Comparison of ENCODE assay signal across 15 cellular contexts in genomic region chr3:29385056-29385455, GRCh38.
A peak's percentile ranks its signal among the peaks of the same experiment; 100 is the strongest.
DNase-seq lines count a peak whose midpoint lies in the region; ATAC-seq, FAIRE-seq and TF ChIP-seq lines count a peak whose summit lies in the region.
"Had no signal": no experiment of that assay in that cellular context is flagged by ENCODE, and none has a peak within 500 bp of the region (broad histone marks: within the 10 kb centered on the region; RNA-seq: fewer than 3 reads in every experiment).

No MANE protein-coding gene starts in this region.

- H3K4me1 ChIP-seq in SK-N-SH (ENCODE audit: control insufficient read depth in 1 of 2, insufficient read depth in 2 of 2, low read depth in 1 of 2, low read length in 1 of 2), result peaks cover 10 to 49% of the 10 kb centered on the region in 2 experiments
- peaks cover 4% of the 10 kb centered on the region for H3K4me1 ChIP-seq in rectal smooth muscle tissue (ENCODE audit: control insufficient read depth, insufficient read depth, low read length)
- H3K4me1 ChIP-seq: Peyer's patch had no signal

- no peaks in the 10 kb centered on the region for H3K9me3 Mint-ChIP-seq in glutamatergic neuron (ENCODE audit: unreplicated experiment)
- H3K9me3 Mint-ChIP-seq: activated T-cell treated with anti-CD3 and anti-CD28 coated beads, Interleukin-2, amount 50 U/mL, for 24 hours had no signal

- no peaks in the 10 kb centered on the region for H3K36me3 Mint-ChIP-seq in glutamatergic neuron (ENCODE audit: unreplicated experiment)
- H3K36me3 Mint-ChIP-seq: stimulated activated memory B cell treated with anti-CD40 and anti-IgM and Interleukin-4, amounts not matched to agents 10 μg/mL and 1 μg/mL and 100 μg/mL, for 72 hours had no signal

- H3K36me3 ChIP-seq in SK-N-SH (replicated peaks in 1 of 2; ENCODE audit: control insufficient read depth in 1 of 2, insufficient read depth in 2 of 2, low read length in 1 of 2), result peaks cover 23 to 36% of the 10 kb centered on the region in 2 experiments
- H3K36me3 ChIP-seq in rectal smooth muscle tissue (ENCODE audit: control insufficient read depth, insufficient read depth, low read length), result no peaks in the 10 kb centered on the region
- H3K36me3 ChIP-seq: Peyer's patch had no signal

- in situ Hi-C loops in ACHN (cut with HindIII; ENCODE audit: low pct_ligation_motif_present, low pct_unique_long_range_greater_than_20kb, low sequenced_read_pairs), result no loop called here

- H3K27ac ChIP-seq in SK-N-SH (ENCODE audit: low read depth in 2 of 2, low read length in 1 of 2) (peak overlapping the region; percentile 95 to 98), rectal smooth muscle tissue (ENCODE audit: low read depth, low read length) (peak overlapping the region; percentile 15)
- H3K27ac ChIP-seq: KMS-11, Peyer's patch had no signal

- POLR2A ChIA-PET in SK-N-SH (lab: Yijun Ruan, JAX), result no interaction called here

- TF ChIP-seq EP300 in SK-N-SH (IDR thresholded peaks at IDR 0.05; ENCODE audit: borderline replicate concordance in 1 of 2, low read depth in 1 of 2, low read length in 1 of 2), result no peak; a peak in 1 of 4 replicates

- H3K27ac Mint-ChIP-seq in glutamatergic neuron (ENCODE audit: unreplicated experiment), result peak overlapping the region; percentile 67
- H3K27ac Mint-ChIP-seq: activated T-cell treated with anti-CD3 and anti-CD28 coated beads, Interleukin-2, amount 50 U/mL, for 24 hours; stimulated activated memory B cell treated with anti-CD40 and anti-IgM and Interleukin-4, amounts not matched to agents 10 μg/mL and 1 μg/mL and 100 μg/mL, for 72 hours had no signal

- H3K79me2 ChIP-seq in SK-N-SH (ENCODE audit: insufficient read depth), result peaks cover 80% of the 10 kb centered on the region

- CTCF ChIA-PET in SK-N-SH (lab: Yijun Ruan, JAX), result no interaction called here

- H3K4me2 ChIP-seq in SK-N-SH, result peak overlapping the region; percentile 67
- H3K4me2 ChIP-seq: KMS-11 had no signal

- H3K4me1 Mint-ChIP-seq in glutamatergic neuron (ENCODE audit: low read depth, unreplicated experiment), result peaks cover 16% of the 10 kb centered on the region
- H3K4me1 Mint-ChIP-seq: stimulated activated memory B cell treated with anti-CD40 and anti-IgM and Interleukin-4, amounts not matched to agents 10 μg/mL and 1 μg/mL and 100 μg/mL, for 72 hours had no signal

- H3F3A ChIP-seq in SK-N-SH (replicated peaks; ENCODE audit: insufficient read depth), result peaks cover 40% of the 10 kb centered on the region

- no peaks in the 10 kb centered on the region for H3K9me3 ChIP-seq in SK-N-SH
- H3K9me3 ChIP-seq: Peyer's patch had no signal

- TF ChIP-seq RAD21 in SK-N-SH (IDR thresholded peaks at IDR 0.05; ENCODE audit: low read length), result peak; percentile 10; the same call in 1 of the 2 replicates

- FAIRE-seq in GM12891 (lab: Jason Lieb, UNC), result no peak
- FAIRE-seq: H1 had no signal

- 20% methylated on average over 3 of the region's 3 CpGs for WGBS in SK-N-SH (ENCODE audit: low lambda C conversion rate)

- TF ChIP-seq CTCF in SK-N-SH (IDR thresholded peaks at IDR 0.05) (no peak), glutamatergic neuron (IDR thresholded peaks at IDR 0.05; ENCODE audit: partially characterized antibody, unreplicated experiment) (no peak)

- H3K4me3 ChIP-seq in SK-N-SH (ENCODE audit: low read depth in 2 of 2, low read length in 1 of 2) (peak overlapping the region; percentile 9 to 27; a peak in 2 of 4 replicates), rectal smooth muscle tissue (ENCODE audit: low read length) (no peak overlapping the region)
- H3K4me3 ChIP-seq: Peyer's patch had no signal

- H3K9ac ChIP-seq in SK-N-SH, result peak overlapping the region; percentile 58; the same call in 1 of the 2 replicates
- H3K9ac ChIP-seq in rectal smooth muscle tissue (ENCODE audit: low read length), result no peak overlapping the region
- H3K9ac ChIP-seq: KMS-11 had no signal

- H2AFZ ChIP-seq in SK-N-SH (ENCODE audit: low read depth), result 0 out of 2 replicates have a peak overlapping the region, but pooled peaks have one; percentile 4

- no peaks in the 10 kb centered on the region for H4K20me1 ChIP-seq in SK-N-SH (ENCODE audit: insufficient read depth)

- DNase-seq in EL, result peak; percentile 34
- peak; percentile 58 for DNase-seq in SK-N-SH
- DNase-seq in glutamatergic neuron, result no peak
- DNase-seq in GM12891 (ENCODE audit: insufficient read length, low spot score), result no peak
- no peak for DNase-seq in ACHN
- DNase-seq: activated T-cell treated with anti-CD3 and anti-CD28 coated beads, Interleukin-2, amount 50 U/mL, for 24 hours; cerebellar nuclear complex; Peyer's patch; stimulated activated CD4-positive, alpha-beta T cell treated with anti-CD3 and anti-CD28 coated beads, Interleukin-15, amount 100 ng/mL, for 24 hours had no signal

- H3K4me3 Mint-ChIP-seq in glutamatergic neuron (ENCODE audit: unreplicated experiment), result peak overlapping the region; percentile 34
- H3K4me3 Mint-ChIP-seq: activated T-cell treated with anti-CD3 and anti-CD28 coated beads, Interleukin-2, amount 50 U/mL, for 24 hours; stimulated activated memory B cell treated with anti-CD40 and anti-IgM and Interleukin-4, amounts not matched to agents 10 μg/mL and 1 μg/mL and 100 μg/mL, for 72 hours had no signal

- no peak for TF ChIP-seq POLR2A in GM12891 (IDR thresholded peaks at IDR 0.05; ENCODE audit: low read depth, low read length)

- H3K27me3 ChIP-seq in SK-N-SH (ENCODE audit: insufficient read depth) (no peaks in the 10 kb centered on the region), rectal smooth muscle tissue (ENCODE audit: control insufficient read depth, insufficient read depth, low read length) (no peaks in the 10 kb centered on the region)
- H3K27me3 ChIP-seq: Peyer's patch had no signal

- H3K9me2 ChIP-seq in SK-N-SH, result no peaks in the 10 kb centered on the region

- no peak for ATAC-seq in GM21723 (IDR thresholded peaks at IDR 0.05; ENCODE audit: unreplicated experiment)
- no peak for ATAC-seq in HG03439 (IDR thresholded peaks at IDR 0.05; ENCODE audit: unreplicated experiment)
- ATAC-seq: stimulated activated memory B cell treated with anti-CD40 and anti-IgM and Interleukin-4, amounts not matched to agents 10 μg/mL and 1 μg/mL and 100 μg/mL, for 72 hours had no signal

- no peaks in the 10 kb centered on the region for H3K27me3 Mint-ChIP-seq in glutamatergic neuron (ENCODE audit: unreplicated experiment)
- H3K27me3 Mint-ChIP-seq: activated T-cell treated with anti-CD3 and anti-CD28 coated beads, Interleukin-2, amount 50 U/mL, for 24 hours; stimulated activated memory B cell treated with anti-CD40 and anti-IgM and Interleukin-4, amounts not matched to agents 10 μg/mL and 1 μg/mL and 100 μg/mL, for 72 hours had no signal

TF ChIP-seq in SK-N-SH, 30 proteins besides CTCF, POLR2A, EP300 and RAD21:
- 0 out of 2 replicates have a peak, but pooled peaks have one; percentile 2 for TF ChIP-seq NFIC (IDR thresholded peaks at IDR 0.05; ENCODE audit: borderline replicate concordance)
- TF ChIP-seq POLR2AphosphoS5 (IDR thresholded peaks at IDR 0.05; ENCODE audit: low read depth, low read length), result no peak
- TF ChIP-seq, protein P1, sequence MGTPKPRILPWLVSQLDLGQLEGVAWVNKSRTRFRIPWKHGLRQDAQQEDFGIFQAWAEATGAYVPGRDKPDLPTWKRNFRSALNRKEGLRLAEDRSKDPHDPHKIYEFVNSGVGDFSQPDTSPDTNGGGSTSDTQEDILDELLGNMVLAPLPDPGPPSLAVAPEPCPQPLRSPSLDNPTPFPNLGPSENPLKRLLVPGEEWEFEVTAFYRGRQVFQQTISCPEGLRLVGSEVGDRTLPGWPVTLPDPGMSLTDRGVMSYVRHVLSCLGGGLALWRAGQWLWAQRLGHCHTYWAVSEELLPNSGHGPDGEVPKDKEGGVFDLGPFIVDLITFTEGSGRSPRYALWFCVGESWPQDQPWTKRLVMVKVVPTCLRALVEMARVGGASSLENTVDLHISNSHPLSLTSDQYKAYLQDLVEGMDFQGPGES (IDR thresholded peaks at IDR 0.05; ENCODE audit: low read depth, low read length), result peak; percentile 5; the same call in 1 of the 2 replicates

TF ChIP-seq in GM12891, 5 proteins besides CTCF, POLR2A, EP300 and RAD21:
- no peak for TF ChIP-seq TAF1 (IDR thresholded peaks at IDR 0.05; ENCODE audit: low read depth, low read length)
- TF ChIP-seq POLR2AphosphoS5 (IDR thresholded peaks at IDR 0.05; ENCODE audit: low read depth, low read length), result no peak

Comparison
In these comparisons a context has a peak if more than half of its experiments do, and no peak if none do; other contexts are left out.
1. DNase-seq: peak in EL (single experiment) and SK-N-SH (single experiment); none in glutamatergic neuron (single experiment), GM12891 (single experiment) and ACHN (single experiment).